ENCODE assay signal across 8 cellular contexts in genomic region chr11:6298605-6299004, GRCh38. TPM values are rescaled to one million over a fixed set of nuclear protein-coding genes. Genes with fewer than 3 reads are reported as not detected.
DNase-seq lines count a peak whose midpoint lies in the region; ATAC-seq, FAIRE-seq and TF ChIP-seq lines count a peak whose summit lies in the region.

No MANE protein-coding gene starts in this region.

- no peaks in the 10 kb centered on the region for H3K4me1 ChIP-seq in DND-41 (ENCODE audit: insufficient read depth, low read length)
- H3K4me1 ChIP-seq in ascending aorta: no peaks in the 10 kb centered on the region
- H3K4me1 ChIP-seq in HepG2 (ENCODE audit: insufficient read depth, low read length): no peaks in the 10 kb centered on the region

- H3K79me2 ChIP-seq in DND-41 (ENCODE audit: insufficient read depth, low read length) (no peaks in the 10 kb centered on the region), HepG2 (ENCODE audit: insufficient read depth, low read length) (no peaks in the 10 kb centered on the region)

- TF ChIP-seq POLR2A in HepG2 (IDR thresholded peaks at IDR 0.05; ENCODE audit: insufficient read depth in 1 of 2, low read depth in 2 of 2, low read length in 2 of 2): no peak
- TF ChIP-seq POLR2A in lower leg skin (IDR thresholded peaks at IDR 0.05): no peak

- 0% methylated on average over 4 of the region's 4 CpGs for WGBS in HepG2 (ENCODE audit: low lambda C conversion rate)
- 82% methylated on average over 4 of the region's 4 CpGs for WGBS in lower leg skin, 2 donors

- no peak overlapping the region for H3K4me3 ChIP-seq in DND-41 (ENCODE audit: low read depth in 1 of 2, low read length in 2 of 2)
- no peak overlapping the region for H3K4me3 ChIP-seq in ascending aorta
- H3K4me3 ChIP-seq in HepG2 (replicated peaks in 1 of 3; ENCODE audit: insufficient read depth in 1 of 3, low read depth in 2 of 3, low read length in 3 of 3): no peak overlapping the region
- H3K4me3 ChIP-seq in lower leg skin (ENCODE audit: low read depth, poor library complexity, severe bottlenecking): no peak overlapping the region

- DNase-seq in DND-41 (no peak), NAMALWA (ENCODE audit: low spot score) (peak; percentile 42), ascending aorta (ENCODE audit: low spot score in 2 of 2) (no peak), HepG2 (ENCODE audit: low spot score) (peak; percentile 38), hippocampal formation (lab: John Stamatoyannopoulos, UW) (no peak), lower leg skin (ENCODE audit: low spot score in 2 of 2) (no peak), HK-2 (ENCODE audit: unreplicated experiment) (no peak)

- in situ Hi-C loops in HepG2 (cut with HindIII; ENCODE audit: extremely low pct_ligation_motif_present, low pct_unique_long_range_greater_than_20kb): no loop called here

- peak; percentile 50 for FAIRE-seq in HepG2 (lab: Jason Lieb, UNC)

- no peak overlapping the region for H3K4me2 ChIP-seq in DND-41 (ENCODE audit: insufficient read depth, low read length)
- H3K4me2 ChIP-seq in HepG2 (ENCODE audit: low read depth, low read length): no peak overlapping the region

- H2AFZ ChIP-seq in DND-41 (ENCODE audit: low read depth, low read length) (no peak overlapping the region), HepG2 (ENCODE audit: low read length) (no peak overlapping the region)

- H3K27ac ChIP-seq in DND-41 (ENCODE audit: low read length) (no peak overlapping the region), ascending aorta (no peak overlapping the region), HepG2 (ENCODE audit: extremely low read length, insufficient read depth, low read length) (no peak overlapping the region)

- H3K9me3 ChIP-seq in DND-41 (ENCODE audit: insufficient read depth, low read length, severe bottlenecking) (no peaks in the 10 kb centered on the region), ascending aorta (no peaks in the 10 kb centered on the region), HepG2 (ENCODE audit: low read length) (no peaks in the 10 kb centered on the region)

- TF ChIP-seq RAD21 in HepG2 (CRISPR knock-in tag; IDR thresholded peaks at IDR 0.05): no peak

- no peak for TF ChIP-seq EP300 in HepG2 (IDR thresholded peaks at IDR 0.05; ENCODE audit: low read depth in 2 of 2, low read length in 2 of 2)
- no peak for TF ChIP-seq EP300 in HepG2 (CRISPR knock-in tag; IDR thresholded peaks at IDR 0.05; ENCODE audit: borderline replicate concordance)

- CTCF ChIA-PET in HepG2 (lab: Yijun Ruan, JAX; ENCODE audit: low intra/inter-chr PET ratio, low total read pairs): interaction anchor here (1.6 kb wide), 1 partner anchor 276 kb away, joined by 14 read pairs; no protein-coding TSS in a partner anchor

- no peaks in the 10 kb centered on the region for H4K20me1 ChIP-seq in DND-41 (ENCODE audit: insufficient read depth, low read length)
- no peaks in the 10 kb centered on the region for H4K20me1 ChIP-seq in HepG2 (ENCODE audit: insufficient read depth, low read length)

- peaks cover 3% of the 10 kb centered on the region for H3K27me3 ChIP-seq in DND-41 (ENCODE audit: insufficient read depth, low read length, poor library complexity)
- no peaks in the 10 kb centered on the region for H3K27me3 ChIP-seq in ascending aorta
- peaks cover under 1% of the 10 kb centered on the region in 2 experiments; a peak in 3 of 5 replicates for H3K27me3 ChIP-seq in HepG2 (ENCODE audit: control insufficient read depth in 1 of 2, insufficient read depth in 2 of 2, low read length in 2 of 2)

- peak; percentile 40 for TF ChIP-seq CTCF in DND-41 (IDR thresholded peaks at IDR 0.05; ENCODE audit: borderline replicate concordance, extremely low read depth, low read length, poor library complexity, severe bottlenecking)
- TF ChIP-seq CTCF in ascending aorta (IDR thresholded peaks at IDR 0.05): peak; percentile 17 to 55 (median 41)
- peak; percentile 84 for TF ChIP-seq CTCF in HepG2 (CRISPR knock-in tag; IDR thresholded peaks at IDR 0.05)
- no peak for TF ChIP-seq CTCF in lower leg skin (IDR thresholded peaks at IDR 0.05)

- BruUV-seq in HepG2 (replicated peaks; lab: Mats Ljungman, UMichigan): no TSS peak

- no peak for ATAC-seq in DND-41 (ENCODE audit: insufficient read depth, low read depth)
- ATAC-seq in GM21619 (IDR thresholded peaks at IDR 0.05; ENCODE audit: unreplicated experiment): peak; percentile 73
- peak; percentile 100 for ATAC-seq in HepG2

- H3K9ac ChIP-seq in DND-41 (ENCODE audit: low read depth, low read length) (no peak overlapping the region), HepG2 (ENCODE audit: insufficient read depth, low read depth, low read length) (no peak overlapping the region)

- H3K36me3 ChIP-seq in DND-41 (ENCODE audit: insufficient read depth, low read length): no peaks in the 10 kb centered on the region
- H3K36me3 ChIP-seq in ascending aorta: no peaks in the 10 kb centered on the region
- H3K36me3 ChIP-seq in HepG2 (replicated peaks in 1 of 2; ENCODE audit: control insufficient read depth in 1 of 2, insufficient read depth in 2 of 2, low read length in 2 of 2): no peaks in the 10 kb centered on the region

- POLR2A ChIA-PET in HepG2 (lab: Yijun Ruan, JAX): no interaction called here

- intact Hi-C loops in ascending aorta (cut with DNase I): loop anchor here (1.0 to 2.0 kb wide), 3 partner anchors 16 to 65 kb away; no protein-coding TSS in a partner anchor
- intact Hi-C loops in HepG2 (cut with micrococcal nuclease; ENCODE audit: unreplicated experiment): loop anchor here (1.0 to 5.0 kb wide), 3 partner anchors 47 to 275 kb away; no protein-coding TSS in a partner anchor
- intact Hi-C loops in lower leg skin (cut with DNase I; ENCODE audit: low total_unique reads): no loop called here

RNA-seq across cellular contexts. Expression of gene CAVIN3, which starts 21.7 kb away (rescaled TPM):
- total RNA-seq in ascending aorta: 596 TPM
- total RNA-seq in HepG2 (2016; rRNA removed; fragmentation: Illumina TruSeq; extraction: Trizol): not detected in 2 replicates
- not detected in 2 replicates for total RNA-seq in HepG2 (2016; cell fraction: cytosol; rRNA removed; fragmentation: Illumina TruSeq; extraction: Trizol; ENCODE audit: low read depth)
- not detected in 2 replicates for total RNA-seq in HepG2 (2016; cell fraction: insoluble cytoplasmic fraction; rRNA removed; fragmentation: Illumina TruSeq; extraction: Trizol)
- not detected in 2 replicates for total RNA-seq in HepG2 (2016; cell fraction: membrane; rRNA removed; fragmentation: Illumina TruSeq; extraction: Trizol)
- not detected in 2 replicates for total RNA-seq in HepG2 (2016; cell fraction: nucleus; rRNA removed; fragmentation: Illumina TruSeq; extraction: Trizol)
- polyA plus RNA-seq in HepG2 (2011; rRNA removed): not detected in 2 replicates
- not detected in 2 replicates for polyA plus RNA-seq in HepG2 (2011; cell fraction: cytosol; rRNA removed)
- not detected in 2 replicates for polyA plus RNA-seq in HepG2 (2011; cell fraction: nucleus; rRNA removed)
- not detected in 2 replicates for polyA plus RNA-seq in HepG2 (2012)
- not detected in 2 replicates for polyA plus RNA-seq in HepG2 (2016; cell fraction: cytosol; fragmentation: Illumina TruSeq; extraction: Trizol; ENCODE audit: low read depth)
- not detected in 2 replicates for polyA plus RNA-seq in HepG2 (2016; cell fraction: insoluble cytoplasmic fraction; fragmentation: Illumina TruSeq; extraction: Trizol; ENCODE audit: low read depth)
- not detected in 2 replicates for polyA plus RNA-seq in HepG2 (2016; cell fraction: membrane; fragmentation: Illumina TruSeq; extraction: Trizol; ENCODE audit: low read depth)
- not detected in 2 replicates for polyA plus RNA-seq in HepG2 (2016; cell fraction: nucleus; fragmentation: Illumina TruSeq; extraction: Trizol; ENCODE audit: insufficient read depth, low read depth)
- polyA minus RNA-seq in HepG2 (2011; rRNA and poly(A)+ RNA removed; ENCODE audit: low replicate concordance): 8.6 TPM in 1 of 2 replicates, not detected in the other
- not detected in 2 replicates for polyA minus RNA-seq in HepG2 (2011; cell fraction: cytosol; rRNA and poly(A)+ RNA removed)
- not detected in 2 replicates for polyA minus RNA-seq in HepG2 (2011; cell fraction: nucleus; rRNA and poly(A)+ RNA removed)
- 10 to 100 TPM; 27.1 to 96.9 (median 48.9) TPM for total RNA-seq in lower leg skin

RNA-seq across cellular contexts. Expression of gene CCKBR, which starts 39.0 kb away (rescaled TPM):
- total RNA-seq in ascending aorta (not detected), HepG2 (2016; rRNA removed; fragmentation: Illumina TruSeq; extraction: Trizol) (not detected in 2 replicates), lower leg skin (under 1 TPM in 3 of 4 donors, not detected in 1; 0.13 to 0.71 (median 0.46) TPM)
- total RNA-seq in HepG2 (2016; cell fraction: cytosol; rRNA removed; fragmentation: Illumina TruSeq; extraction: Trizol; ENCODE audit: low read depth): not detected in 2 replicates
- not detected in 2 replicates for total RNA-seq in HepG2 (2016; cell fraction: insoluble cytoplasmic fraction; rRNA removed; fragmentation: Illumina TruSeq; extraction: Trizol)
- not detected in 2 replicates for total RNA-seq in HepG2 (2016; cell fraction: membrane; rRNA removed; fragmentation: Illumina TruSeq; extraction: Trizol)
- not detected in 2 replicates for total RNA-seq in HepG2 (2016; cell fraction: nucleus; rRNA removed; fragmentation: Illumina TruSeq; extraction: Trizol)
- polyA plus RNA-seq in HepG2 (2011; rRNA removed): not detected in 2 replicates
- polyA plus RNA-seq in HepG2 (2011; cell fraction: cytosol; rRNA removed): not detected in 2 replicates
- not detected in 2 replicates for polyA plus RNA-seq in HepG2 (2011; cell fraction: nucleus; rRNA removed)
- polyA plus RNA-seq in HepG2 (2012): not detected in 2 replicates
- polyA plus RNA-seq in HepG2 (2016; cell fraction: cytosol; fragmentation: Illumina TruSeq; extraction: Trizol; ENCODE audit: low read depth): not detected in 2 replicates
- not detected in 2 replicates for polyA plus RNA-seq in HepG2 (2016; cell fraction: insoluble cytoplasmic fraction; fragmentation: Illumina TruSeq; extraction: Trizol; ENCODE audit: low read depth)
- not detected in 2 replicates for polyA plus RNA-seq in HepG2 (2016; cell fraction: membrane; fragmentation: Illumina TruSeq; extraction: Trizol; ENCODE audit: low read depth)
- not detected in 2 replicates for polyA plus RNA-seq in HepG2 (2016; cell fraction: nucleus; fragmentation: Illumina TruSeq; extraction: Trizol; ENCODE audit: insufficient read depth, low read depth)
- polyA minus RNA-seq in HepG2 (2011; rRNA and poly(A)+ RNA removed; ENCODE audit: low replicate concordance): 0.06 TPM in 1 of 2 replicates, not detected in the other
- not detected in 2 replicates for polyA minus RNA-seq in HepG2 (2011; cell fraction: cytosol; rRNA and poly(A)+ RNA removed)
- not detected in 2 replicates for polyA minus RNA-seq in HepG2 (2011; cell fraction: nucleus; rRNA and poly(A)+ RNA removed)

RNA-seq across cellular contexts. Expression of gene CNGA4, which starts 59.7 kb away (rescaled TPM):
- total RNA-seq in ascending aorta: not detected
- total RNA-seq in HepG2 (2016; rRNA removed; fragmentation: Illumina TruSeq; extraction: Trizol): not detected in 2 replicates
- not detected in 2 replicates for total RNA-seq in HepG2 (2016; cell fraction: cytosol; rRNA removed; fragmentation: Illumina TruSeq; extraction: Trizol; ENCODE audit: low read depth)
- total RNA-seq in HepG2 (2016; cell fraction: insoluble cytoplasmic fraction; rRNA removed; fragmentation: Illumina TruSeq; extraction: Trizol): not detected in 2 replicates
- total RNA-seq in HepG2 (2016; cell fraction: membrane; rRNA removed; fragmentation: Illumina TruSeq; extraction: Trizol): not detected in 2 replicates
- not detected in 2 replicates for total RNA-seq in HepG2 (2016; cell fraction: nucleus; rRNA removed; fragmentation: Illumina TruSeq; extraction: Trizol)
- 0.03 and 0.07 TPM in 2 replicates for polyA plus RNA-seq in HepG2 (2011; rRNA removed)
- polyA plus RNA-seq in HepG2 (2011; cell fraction: cytosol; rRNA removed): 0.04 TPM in 1 of 2 replicates, not detected in the other
- 0.21 TPM in 1 of 2 replicates, not detected in the other for polyA plus RNA-seq in HepG2 (2011; cell fraction: nucleus; rRNA removed)
- not detected in 2 replicates for polyA plus RNA-seq in HepG2 (2012)
- not detected in 2 replicates for polyA plus RNA-seq in HepG2 (2016; cell fraction: cytosol; fragmentation: Illumina TruSeq; extraction: Trizol; ENCODE audit: low read depth)
- not detected in 2 replicates for polyA plus RNA-seq in HepG2 (2016; cell fraction: insoluble cytoplasmic fraction; fragmentation: Illumina TruSeq; extraction: Trizol; ENCODE audit: low read depth)
- polyA plus RNA-seq in HepG2 (2016; cell fraction: membrane; fragmentation: Illumina TruSeq; extraction: Trizol; ENCODE audit: low read depth): not detected in 2 replicates
- not detected in 2 replicates for polyA plus RNA-seq in HepG2 (2016; cell fraction: nucleus; fragmentation: Illumina TruSeq; extraction: Trizol; ENCODE audit: insufficient read depth, low read depth)
- polyA minus RNA-seq in HepG2 (2011; rRNA and poly(A)+ RNA removed; ENCODE audit: low replicate concordance): 0.09 and 0.10 TPM in 2 replicates
- not detected in 2 replicates for polyA minus RNA-seq in HepG2 (2011; cell fraction: cytosol; rRNA and poly(A)+ RNA removed)
- not detected in 2 replicates for polyA minus RNA-seq in HepG2 (2011; cell fraction: nucleus; rRNA and poly(A)+ RNA removed)
- total RNA-seq in lower leg skin: not detected

Comparison
In these comparisons a context has a peak if more than half of its experiments do, and no peak if none do; other contexts are left out.
1. DNase-seq: peak in NAMALWA (single experiment) and HepG2 (single experiment); none in DND-41 (single experiment), ascending aorta (0 of 2), hippocampal formation (0 of 2), lower leg skin (0 of 2) and HK-2 (single experiment).
2. CTCF ChIP-seq: peak in DND-41 (single experiment), ascending aorta (3 of 3) and HepG2 (single experiment); none in lower leg skin (0 of 3).
3. RNA of gene CAVIN3, which starts 21.7 kb away (total RNA-seq): 596 TPM in ascending aorta (single experiment) and 27.1 to 96.9 TPM in lower leg skin; not detected in HepG2; every median in the first group is over 10 times any median in the second.